In genomic region chr3:41026394-41027177, GRCh38 we compare ENCODE assay signal across 8 cellular contexts.
DNase-seq lines count a peak whose midpoint lies in the region; ATAC-seq and TF ChIP-seq lines count a peak whose summit lies in the region.

No MANE protein-coding gene starts in this region.

- intact Hi-C loops in left cardiac atrium (cut with DNase I): loop anchor here in 1 of 2 donors (5.0 to 10.0 kb wide), 2 partner anchors 49 to 442 kb away; no protein-coding TSS in a partner anchor

- TF ChIP-seq CTCF in WERI-Rb-1 (IDR thresholded peaks at IDR 0.05; ENCODE audit: low read depth, low read length) (no peak), foreskin fibroblast (IDR thresholded peaks at IDR 0.05; ENCODE audit: low read depth, low read length) (no peak)

- no peaks in the 10 kb centered on the region for H3K9me3 ChIP-seq in WERI-Rb-1 (ENCODE audit: severe bottlenecking)

- DNase-seq in HT1080 (ENCODE audit: low read depth) (peak; percentile 84), WERI-Rb-1 (peak; percentile 71), left cardiac atrium (peak; percentile 90), putamen (ENCODE audit: low spot score) (peak; percentile 62), foreskin fibroblast (no peak), KG1 (lab: John Stamatoyannopoulos, UW) (no peak)
- DNase-seq in activated CD4-positive, alpha-beta T cell treated with anti-CD3 and anti-CD28 coated beads for 1 hour: no peak

- H3K27ac ChIP-seq in WERI-Rb-1: no peak overlapping the region

- no peak overlapping the region for H3K4me3 ChIP-seq in WERI-Rb-1 (ENCODE audit: low read depth, low read length)
- no peak overlapping the region for H3K4me3 ChIP-seq in foreskin fibroblast (ENCODE audit: low read depth in 1 of 2, low read length in 2 of 2)

- H3K27me3 ChIP-seq in WERI-Rb-1 (ENCODE audit: insufficient read depth, low read depth, severe bottlenecking): no peaks in the 10 kb centered on the region

- ATAC-seq in left cardiac atrium (peak; percentile 94 to 97), GM21528 (IDR thresholded peaks at IDR 0.05; ENCODE audit: low FRiP score, unreplicated experiment) (no peak)

- no peaks in the 10 kb centered on the region for H3K36me3 ChIP-seq in WERI-Rb-1

Comparison
In these comparisons a context has a peak if more than half of its experiments do, and no peak if none do; other contexts are left out.
1. DNase-seq: peak in HT1080 (single experiment), WERI-Rb-1 (single experiment), left cardiac atrium (single experiment) and putamen (single experiment); none in activated CD4-positive, alpha-beta T cell treated with anti-CD3 and anti-CD28 coated beads for 1 hour (single experiment), foreskin fibroblast (0 of 2) and KG1 (single experiment).